Comparison of ENCODE assay signal across 13 cellular contexts in genomic region chr10:66836057-66836456, GRCh38.
DNase-seq lines count a peak whose midpoint lies in the region; ATAC-seq and TF ChIP-seq lines count a peak whose summit lies in the region.
"Had no signal": no experiment of that assay in that cellular context is flagged by ENCODE, and none has a peak within 500 bp of the region (broad histone marks: within the 10 kb centered on the region; RNA-seq: fewer than 3 reads in every experiment).

No MANE protein-coding gene starts in this region.

- H3K27ac Mint-ChIP-seq in Calu3 (ENCODE audit: unreplicated experiment), result peak overlapping the region; percentile 13
- no peak overlapping the region for H3K27ac Mint-ChIP-seq in activated naive CD4-positive, alpha-beta T cell treated with anti-CD3 and anti-CD28 coated beads, Interleukin-2, amount 10 ng/mL, durations not matched to agents 7 days and 5 days
- no peak overlapping the region for H3K27ac Mint-ChIP-seq in stimulated activated naive B cell treated with anti-CD40 and anti-IgM and Interleukin-4, amounts not matched to agents 10 μg/mL and 1 μg/mL and 100 μg/mL, for 72 hours
- H3K27ac Mint-ChIP-seq: CD14-positive monocyte had no signal

- peaks cover 55% of the 10 kb centered on the region for H3K4me1 Mint-ChIP-seq in Calu3 (ENCODE audit: low read depth, unreplicated experiment)
- H3K4me1 Mint-ChIP-seq in activated naive CD4-positive, alpha-beta T cell treated with anti-CD3 and anti-CD28 coated beads, Interleukin-2, amount 10 ng/mL, durations not matched to agents 7 days and 5 days, result no peaks in the 10 kb centered on the region
- no peaks in the 10 kb centered on the region for H3K4me1 Mint-ChIP-seq in stimulated activated naive B cell treated with anti-CD40 and anti-IgM and Interleukin-4, amounts not matched to agents 10 μg/mL and 1 μg/mL and 100 μg/mL, for 72 hours
- H3K4me1 Mint-ChIP-seq: CD14-positive monocyte had no signal

- DNase-seq in Calu3 (peak; percentile 58), astrocyte of the spinal cord (ENCODE audit: low read depth, low spot score) (peak; percentile 78), left lung (no peak), NCI-H2196 (lab: John Stamatoyannopoulos, UW; ENCODE audit: unreplicated experiment) (no peak), uterus (no peak)
- no peak for DNase-seq in activated naive CD4-positive, alpha-beta T cell treated with anti-CD3 and anti-CD28 coated beads, Interleukin-2, amount 10 ng/mL, durations not matched to agents 7 days and 5 days
- no peak for DNase-seq in stimulated activated naive B cell treated with anti-CD40 and anti-IgM and Interleukin-4, amounts not matched to agents 10 μg/mL and 1 μg/mL and 100 μg/mL, for 72 hours
- DNase-seq: Peyer's patch had no signal

- no peaks in the 10 kb centered on the region for H3K36me3 ChIP-seq in left lung
- no peaks in the 10 kb centered on the region for H3K36me3 ChIP-seq in uterus
- H3K36me3 ChIP-seq: Peyer's patch had no signal

- H3K4me1 ChIP-seq in left lung, result peaks cover 0 to 8% of the 10 kb centered on the region in 2 donors
- H3K4me1 ChIP-seq in uterus, result no peaks in the 10 kb centered on the region

- no peak overlapping the region for H3K4me3 Mint-ChIP-seq in Calu3 (ENCODE audit: low read depth, unreplicated experiment)
- H3K4me3 Mint-ChIP-seq in activated naive CD4-positive, alpha-beta T cell treated with anti-CD3 and anti-CD28 coated beads, Interleukin-2, amount 10 ng/mL, durations not matched to agents 7 days and 5 days, result no peak overlapping the region
- no peak overlapping the region for H3K4me3 Mint-ChIP-seq in stimulated activated naive B cell treated with anti-CD40 and anti-IgM and Interleukin-4, amounts not matched to agents 10 μg/mL and 1 μg/mL and 100 μg/mL, for 72 hours
- H3K4me3 Mint-ChIP-seq: CD14-positive monocyte had no signal

- no peak overlapping the region for H3K27ac ChIP-seq in left lung
- no peak overlapping the region for H3K27ac ChIP-seq in uterus
- H3K27ac ChIP-seq: coronary artery, skin epidermis had no signal

- TF ChIP-seq CTCF in Calu3 (IDR thresholded peaks at IDR 0.05; ENCODE audit: unreplicated experiment) (no peak), astrocyte of the spinal cord (IDR thresholded peaks at IDR 0.05; ENCODE audit: low read depth, low read length) (no peak), left lung (IDR thresholded peaks at IDR 0.05) (no peak), uterus (IDR thresholded peaks at IDR 0.05) (no peak)

- CTCF ChIA-PET in Calu3 (lab: Charles Lee), result interaction anchor here (0.5 to 1.7 kb wide), 6 partner anchors 9 to 929 kb away, joined by 3 to 14 read pairs (median 4); no protein-coding TSS in a partner anchor
- CTCF ChIA-PET in activated naive CD4-positive, alpha-beta T cell treated with anti-CD3 and anti-CD28 coated beads, Interleukin-2, amount 10 ng/mL, durations not matched to agents 7 days and 5 days (lab: Charles Lee), result no interaction called here

- BruUV-seq in Calu3 (replicated peaks; lab: Mats Ljungman, UMichigan), result no TSS peak

- H3K4me3 ChIP-seq in astrocyte of the spinal cord (ENCODE audit: low read depth, low read length), result no peak overlapping the region
- H3K4me3 ChIP-seq in left lung, result no peak overlapping the region
- no peak overlapping the region for H3K4me3 ChIP-seq in uterus
- H3K4me3 ChIP-seq: coronary artery, K562, Peyer's patch, skin epidermis had no signal

- ATAC-seq in HG03460 (IDR thresholded peaks at IDR 0.05; ENCODE audit: unreplicated experiment) (peak; percentile 61), left lung (peak; percentile 84)
- ATAC-seq in stimulated activated naive B cell treated with anti-CD40 and anti-IgM and Interleukin-4, amounts not matched to agents 10 μg/mL and 1 μg/mL and 100 μg/mL, for 72 hours (replicated peaks), result no peak
- ATAC-seq: K562 had no signal

- H3K27me3 Mint-ChIP-seq in Calu3 (ENCODE audit: unreplicated experiment), result no peaks in the 10 kb centered on the region
- no peaks in the 10 kb centered on the region for H3K27me3 Mint-ChIP-seq in activated naive CD4-positive, alpha-beta T cell treated with anti-CD3 and anti-CD28 coated beads, Interleukin-2, amount 10 ng/mL, durations not matched to agents 7 days and 5 days
- H3K27me3 Mint-ChIP-seq in stimulated activated naive B cell treated with anti-CD40 and anti-IgM and Interleukin-4, amounts not matched to agents 10 μg/mL and 1 μg/mL and 100 μg/mL, for 72 hours, result no peaks in the 10 kb centered on the region

- TF ChIP-seq POLR2A in uterus (IDR thresholded peaks at IDR 0.05), result no peak

- H3K27me3 ChIP-seq in left lung (no peaks in the 10 kb centered on the region), uterus (no peaks in the 10 kb centered on the region)
- H3K27me3 ChIP-seq: Peyer's patch had no signal

- no peaks in the 10 kb centered on the region for H3K9me3 Mint-ChIP-seq in Calu3 (ENCODE audit: low read depth, unreplicated experiment)
- no peaks in the 10 kb centered on the region for H3K9me3 Mint-ChIP-seq in activated naive CD4-positive, alpha-beta T cell treated with anti-CD3 and anti-CD28 coated beads, Interleukin-2, amount 10 ng/mL, durations not matched to agents 7 days and 5 days
- peaks cover 0 to 1% of the 10 kb centered on the region in 2 donors for H3K9me3 Mint-ChIP-seq in stimulated activated naive B cell treated with anti-CD40 and anti-IgM and Interleukin-4, amounts not matched to agents 10 μg/mL and 1 μg/mL and 100 μg/mL, for 72 hours

- no peaks in the 10 kb centered on the region for H3K36me3 Mint-ChIP-seq in Calu3 (ENCODE audit: insufficient read depth, unreplicated experiment)
- no peaks in the 10 kb centered on the region for H3K36me3 Mint-ChIP-seq in activated naive CD4-positive, alpha-beta T cell treated with anti-CD3 and anti-CD28 coated beads, Interleukin-2, amount 10 ng/mL, durations not matched to agents 7 days and 5 days
- H3K36me3 Mint-ChIP-seq in stimulated activated naive B cell treated with anti-CD40 and anti-IgM and Interleukin-4, amounts not matched to agents 10 μg/mL and 1 μg/mL and 100 μg/mL, for 72 hours, result no peaks in the 10 kb centered on the region
- H3K36me3 Mint-ChIP-seq: CD14-positive monocyte had no signal

- H3K9me3 ChIP-seq in left lung, result no peaks in the 10 kb centered on the region
- no peaks in the 10 kb centered on the region for H3K9me3 ChIP-seq in uterus
- H3K9me3 ChIP-seq: Peyer's patch had no signal

- intact Hi-C loops in Calu3 (cut with micrococcal nuclease; ENCODE audit: unreplicated experiment) (loop anchor here (5.0 kb wide), 2 partner anchors 86 to 89 kb away; no protein-coding TSS in a partner anchor), left lung (cut with DNase I) (no loop called here), uterus (cut with DNase I; ENCODE audit: low total_unique reads) (no loop called here)

- in situ Hi-C loops in astrocyte of the spinal cord (cut with HindIII; ENCODE audit: low sequenced_read_pairs), result no loop called here

Comparison
In these comparisons a context has a peak if more than half of its experiments do, and no peak if none do; other contexts are left out.
1. DNase-seq: peak in Calu3 (single experiment) and astrocyte of the spinal cord (single experiment); none in left lung (0 of 2), activated naive CD4-positive, alpha-beta T cell treated with anti-CD3 and anti-CD28 coated beads, Interleukin-2, amount 10 ng/mL, durations not matched to agents 7 days and 5 days (single experiment), NCI-H2196 (single experiment), stimulated activated naive B cell treated with anti-CD40 and anti-IgM and Interleukin-4, amounts not matched to agents 10 μg/mL and 1 μg/mL and 100 μg/mL, for 72 hours (single experiment) and uterus (0 of 2).
2. ATAC-seq: peak in HG03460 (single experiment) and left lung (single experiment); none in stimulated activated naive B cell treated with anti-CD40 and anti-IgM and Interleukin-4, amounts not matched to agents 10 μg/mL and 1 μg/mL and 100 μg/mL, for 72 hours (0 of 2).